Comparison of ENCODE assay signal across 15 cellular contexts in the genomic region with DNA sequence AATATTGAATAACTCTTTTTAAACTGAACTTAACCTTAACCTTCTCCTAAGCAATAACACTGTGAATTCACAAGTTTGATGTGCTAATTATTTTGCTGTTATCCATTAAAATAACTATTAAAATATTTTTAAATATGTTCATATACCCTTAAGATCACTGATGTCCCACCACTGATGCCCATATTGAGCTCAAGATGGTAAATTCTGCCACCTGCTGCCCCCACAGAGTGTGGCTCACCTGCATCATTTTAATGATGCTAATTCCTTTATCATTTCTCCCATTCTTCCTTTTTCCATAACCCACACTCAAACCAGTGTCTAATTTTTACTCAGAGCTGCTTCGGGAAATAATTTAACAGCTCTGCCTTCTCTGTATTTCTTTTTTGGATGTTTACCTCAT.
"Had no signal": no experiment of that assay in that cellular context is flagged by ENCODE, and none has a peak within 500 bp of the region (broad histone marks: within the 10 kb centered on the region; RNA-seq: fewer than 3 reads in every experiment).

No MANE protein-coding gene starts in this region.

- H3K27me3 Mint-ChIP-seq: activated CD8-positive, alpha-beta memory T cell treated with anti-CD3 and anti-CD28 coated beads, Interleukin-2, amount 10 ng/mL, durations not matched to agents 7 days and 5 days; activated naive CD4-positive, alpha-beta T cell treated with anti-CD3 and anti-CD28 coated beads, Interleukin-2, amount 10 ng/mL, durations not matched to agents 7 days and 5 days; progenitor cell of endocrine pancreas; stimulated activated memory B cell treated with anti-CD40 and anti-IgM and Interleukin-4, amounts not matched to agents 10 μg/mL and 1 μg/mL and 100 μg/mL, for 72 hours had no signal

- DNase-seq: activated CD4-positive, alpha-beta T cell treated with anti-CD3 and anti-CD28 coated beads, Interleukin-2, amount 50 U/mL, for 48 hours; activated CD8-positive, alpha-beta memory T cell treated with anti-CD3 and anti-CD28 coated beads, Interleukin-2, amount 10 ng/mL, durations not matched to agents 7 days and 5 days; activated naive CD4-positive, alpha-beta T cell treated with anti-CD3 and anti-CD28 coated beads, Interleukin-2, amount 10 ng/mL, durations not matched to agents 7 days and 5 days; activated T-cell treated with anti-CD3 and anti-CD28 coated beads, Interleukin-2, amount 50 U/mL, for 1 hour; left colon; midbrain; stimulated activated CD4-positive, alpha-beta T cell treated with anti-CD3 and anti-CD28 coated beads, Interleukin-2, amount 100 ng/mL, for 48 hours; thyroid gland; uterus had no signal

- H3K27ac ChIP-seq: right atrium auricular region, thyroid gland, uterus, VCaP had no signal

- H3K36me3 Mint-ChIP-seq: activated CD8-positive, alpha-beta memory T cell treated with anti-CD3 and anti-CD28 coated beads, Interleukin-2, amount 10 ng/mL, durations not matched to agents 7 days and 5 days; activated naive CD4-positive, alpha-beta T cell treated with anti-CD3 and anti-CD28 coated beads, Interleukin-2, amount 10 ng/mL, durations not matched to agents 7 days and 5 days; stimulated activated memory B cell treated with anti-CD40 and anti-IgM and Interleukin-4, amounts not matched to agents 10 μg/mL and 1 μg/mL and 100 μg/mL, for 72 hours had no signal

- H3K4me1 Mint-ChIP-seq: activated naive CD4-positive, alpha-beta T cell treated with anti-CD3 and anti-CD28 coated beads, Interleukin-2, amount 10 ng/mL, durations not matched to agents 7 days and 5 days; stimulated activated memory B cell treated with anti-CD40 and anti-IgM and Interleukin-4, amounts not matched to agents 10 μg/mL and 1 μg/mL and 100 μg/mL, for 72 hours had no signal

- H3K4me3 Mint-ChIP-seq: activated CD8-positive, alpha-beta memory T cell treated with anti-CD3 and anti-CD28 coated beads, Interleukin-2, amount 10 ng/mL, durations not matched to agents 7 days and 5 days; activated naive CD4-positive, alpha-beta T cell treated with anti-CD3 and anti-CD28 coated beads, Interleukin-2, amount 10 ng/mL, durations not matched to agents 7 days and 5 days; stimulated activated memory B cell treated with anti-CD40 and anti-IgM and Interleukin-4, amounts not matched to agents 10 μg/mL and 1 μg/mL and 100 μg/mL, for 72 hours had no signal

- H3K4me1 ChIP-seq: right atrium auricular region, thyroid gland, uterus had no signal

- H3K9me3 Mint-ChIP-seq: activated naive CD4-positive, alpha-beta T cell treated with anti-CD3 and anti-CD28 coated beads, Interleukin-2, amount 10 ng/mL, durations not matched to agents 7 days and 5 days; stimulated activated memory B cell treated with anti-CD40 and anti-IgM and Interleukin-4, amounts not matched to agents 10 μg/mL and 1 μg/mL and 100 μg/mL, for 72 hours had no signal

- H3K36me3 ChIP-seq: right atrium auricular region, thyroid gland, uterus had no signal

- ATAC-seq: activated CD8-positive, alpha-beta memory T cell treated with anti-CD3 and anti-CD28 coated beads, Interleukin-2, amount 10 ng/mL, durations not matched to agents 7 days and 5 days; left colon; stimulated activated memory B cell treated with anti-CD40 and anti-IgM and Interleukin-4, amounts not matched to agents 10 μg/mL and 1 μg/mL and 100 μg/mL, for 72 hours had no signal

- H3K9me3 ChIP-seq: right atrium auricular region, thyroid gland, uterus had no signal

- H3K4me3 ChIP-seq: lung, right atrium auricular region, thyroid gland, uterus had no signal

- H3K27ac Mint-ChIP-seq: activated CD8-positive, alpha-beta memory T cell treated with anti-CD3 and anti-CD28 coated beads, Interleukin-2, amount 10 ng/mL, durations not matched to agents 7 days and 5 days; activated naive CD4-positive, alpha-beta T cell treated with anti-CD3 and anti-CD28 coated beads, Interleukin-2, amount 10 ng/mL, durations not matched to agents 7 days and 5 days; activated T-helper 2 cell treated with anti-CD3 and anti-CD28 coated beads, Interferon-gamma antibody, Interleukin-2, Interleukin-4, amounts not matched to agents 10 μg/mL and 5 μg/mL and 100 μg/mL, durations not matched to agents 14 hours and 24 hours and 36 hours; progenitor cell of endocrine pancreas; stimulated activated memory B cell treated with anti-CD40 and anti-IgM and Interleukin-4, amounts not matched to agents 10 μg/mL and 1 μg/mL and 100 μg/mL, for 72 hours had no signal
